ENCODE assay signal across 11 cellular contexts in the genomic region with DNA sequence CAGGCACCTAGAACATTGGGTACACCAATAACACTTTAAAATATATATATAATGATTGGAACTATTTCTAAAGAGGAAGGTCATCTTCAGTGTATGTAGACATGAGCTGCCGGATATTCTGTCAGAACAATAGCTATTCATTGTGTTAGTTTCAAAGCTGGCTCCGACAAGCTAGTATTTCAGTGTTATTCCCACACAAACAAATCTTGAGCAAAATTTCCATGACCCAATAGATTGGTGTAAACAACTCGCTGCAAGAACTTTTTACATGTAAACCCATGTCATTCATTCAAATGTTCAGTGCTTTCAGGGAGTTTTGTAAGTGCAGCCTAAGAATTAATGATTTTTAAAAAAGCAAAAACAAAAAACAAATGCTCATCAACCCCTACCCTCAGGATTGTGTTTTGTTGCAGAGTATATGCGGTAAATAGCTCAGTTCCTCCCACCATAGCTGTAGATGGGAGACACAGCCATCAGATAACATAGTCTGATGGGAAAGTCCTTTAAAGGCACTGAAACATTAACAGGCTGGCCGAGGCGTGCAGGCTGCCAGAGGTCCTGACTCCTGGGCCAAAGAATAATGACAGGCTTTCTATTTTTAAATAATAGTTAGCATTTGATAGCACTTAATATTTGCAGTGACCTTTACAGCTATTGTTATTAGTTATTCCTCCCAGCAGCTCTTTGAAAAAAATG.
A peak's percentile ranks its signal among the peaks of the same experiment; 100 is the strongest.
DNase-seq lines count a peak whose midpoint lies in the region; ATAC-seq and TF ChIP-seq lines count a peak whose summit lies in the region.
"Had no signal": no experiment of that assay in that cellular context is flagged by ENCODE, and none has a peak within 500 bp of the region (broad histone marks: within the 10 kb centered on the region; RNA-seq: fewer than 3 reads in every experiment).

No MANE protein-coding gene starts in this region.

- no peaks in the 10 kb centered on the region for H3K4me1 Mint-ChIP-seq in Caco-2 (ENCODE audit: low read depth, unreplicated experiment)

- 35 to 39% methylated on average over 6 of the region's 6 CpGs for WGBS in tibial nerve, 2 donors

- no peaks in the 10 kb centered on the region for H3K9me3 Mint-ChIP-seq in Caco-2 (ENCODE audit: unreplicated experiment)
- H3K9me3 Mint-ChIP-seq: stimulated activated memory B cell treated with anti-CD40 and anti-IgM and Interleukin-4, amounts not matched to agents 10 μg/mL and 1 μg/mL and 100 μg/mL, for 72 hours had no signal

- H3K27me3 Mint-ChIP-seq in Caco-2 (ENCODE audit: insufficient read depth, unreplicated experiment): no peaks in the 10 kb centered on the region
- H3K27me3 Mint-ChIP-seq: stimulated activated memory B cell treated with anti-CD40 and anti-IgM and Interleukin-4, amounts not matched to agents 10 μg/mL and 1 μg/mL and 100 μg/mL, for 72 hours had no signal

- no peak overlapping the region for H3K27ac Mint-ChIP-seq in Caco-2 (ENCODE audit: unreplicated experiment)
- H3K27ac Mint-ChIP-seq: stimulated activated memory B cell treated with anti-CD40 and anti-IgM and Interleukin-4, amounts not matched to agents 10 μg/mL and 1 μg/mL and 100 μg/mL, for 72 hours had no signal

- no peaks in the 10 kb centered on the region for H3K27me3 ChIP-seq in adipocyte (replicated peaks; ENCODE audit: control insufficient read depth, insufficient read depth, low read length)
- H3K27me3 ChIP-seq in muscle layer of colon (ENCODE audit: control insufficient read depth in 1 of 2, insufficient read depth in 2 of 2, low read length in 2 of 2): no peaks in the 10 kb centered on the region
- H3K27me3 ChIP-seq in tibial nerve: no peaks in the 10 kb centered on the region
- H3K27me3 ChIP-seq in Caco-2 (replicated peaks; ENCODE audit: control insufficient read depth, insufficient read depth, low read length): no peaks in the 10 kb centered on the region

- BruUV-seq in Caco-2 (replicated peaks; lab: Mats Ljungman, UMichigan): no TSS peak

- H3K4me3 ChIP-seq in adipocyte (ENCODE audit: low read length) (no peak overlapping the region), muscle layer of colon (ENCODE audit: low read depth in 1 of 2, low read length in 2 of 2) (no peak overlapping the region), tibial nerve (no peak overlapping the region), Caco-2 (ENCODE audit: low read depth, low read length) (no peak overlapping the region)

- H3K36me3 ChIP-seq in adipocyte (ENCODE audit: control insufficient read depth, insufficient read depth, low read length, severe bottlenecking) (no peaks in the 10 kb centered on the region), muscle layer of colon (ENCODE audit: insufficient read depth, low read length) (no peaks in the 10 kb centered on the region), tibial nerve (no peaks in the 10 kb centered on the region), Caco-2 (ENCODE audit: control insufficient read depth, insufficient read depth, low read length) (no peaks in the 10 kb centered on the region)

- intact Hi-C loops in Caco-2 (cut with micrococcal nuclease; ENCODE audit: unreplicated experiment): loop anchor here (2.0 kb wide), 1 partner anchor 326 kb away; no protein-coding TSS in a partner anchor

- peaks cover 7% of the 10 kb centered on the region for H3K36me3 Mint-ChIP-seq in Caco-2 (ENCODE audit: insufficient read depth, unreplicated experiment)
- H3K36me3 Mint-ChIP-seq: stimulated activated memory B cell treated with anti-CD40 and anti-IgM and Interleukin-4, amounts not matched to agents 10 μg/mL and 1 μg/mL and 100 μg/mL, for 72 hours had no signal

- no peak for TF ChIP-seq POLR2A in tibial nerve (IDR thresholded peaks at IDR 0.05)

- H3K9me3 ChIP-seq in adipocyte (ENCODE audit: control insufficient read depth, low read length) (no peaks in the 10 kb centered on the region), muscle layer of colon (ENCODE audit: low read length) (no peaks in the 10 kb centered on the region), tibial nerve (no peaks in the 10 kb centered on the region), Caco-2 (no peaks in the 10 kb centered on the region)

- H3K4me1 ChIP-seq in adipocyte (ENCODE audit: control insufficient read depth, insufficient read depth, low read length) (peaks cover 28% of the 10 kb centered on the region), muscle layer of colon (ENCODE audit: insufficient read depth, low read length) (peaks cover 18% of the 10 kb centered on the region), tibial nerve (peaks cover 0 to 18% (median 12%) of the 10 kb centered on the region in 4 donors), Caco-2 (peaks cover 9% of the 10 kb centered on the region; the same call in 1 of the 2 replicates)

- no peak overlapping the region for H3K4me3 Mint-ChIP-seq in Caco-2 (ENCODE audit: unreplicated experiment)
- H3K4me3 Mint-ChIP-seq: stimulated activated memory B cell treated with anti-CD40 and anti-IgM and Interleukin-4, amounts not matched to agents 10 μg/mL and 1 μg/mL and 100 μg/mL, for 72 hours had no signal

- H3K9ac ChIP-seq in adipocyte (ENCODE audit: low read length) (peak overlapping the region; percentile 9), muscle layer of colon (ENCODE audit: low read length) (no peak overlapping the region)

- POLR2A ChIA-PET in Caco-2 (lab: Charles Lee): no interaction called here

- TF ChIP-seq CTCF in tibial nerve (IDR thresholded peaks at IDR 0.05) (no peak), Caco-2 (IDR thresholded peaks at IDR 0.05; ENCODE audit: insufficient read depth in 1 of 2, low read depth in 1 of 2, low read length in 1 of 2, severe bottlenecking in 1 of 2, unreplicated experiment in 1 of 2) (no peak)

- no peak for DNase-seq in adipocyte (ENCODE audit: low read depth)
- DNase-seq in foreskin melanocyte: peak; percentile 54
- DNase-seq in tibial nerve (ENCODE audit: low spot score in 2 of 2): no peak
- no peak for DNase-seq in HuH-7.5 (ENCODE audit: low spot score)
- no peak for DNase-seq in NCI-H187 (lab: John Stamatoyannopoulos, UW)
- no peak for DNase-seq in Caco-2
- DNase-seq: cortex of kidney, DND-41 had no signal

- CTCF ChIA-PET in Caco-2 (lab: Charles Lee): no interaction called here

- no peak for ATAC-seq in GM18867 (IDR thresholded peaks at IDR 0.05; ENCODE audit: unreplicated experiment)

- H3K27ac ChIP-seq in muscle layer of colon (ENCODE audit: low read depth, low read length) (peak overlapping the region; percentile 26), tibial nerve (peak overlapping the region; percentile 26 to 79 (median 71))

- TF ChIP-seq EP300 in tibial nerve (IDR thresholded peaks at IDR 0.05): no peak
